In genomic region chr6:158798311-158798710, GRCh38 we compare ENCODE assay signal across 11 cellular contexts. TPM values are rescaled to one million over a fixed set of nuclear protein-coding genes. Genes with fewer than 3 reads are reported as not detected.
DNase-seq lines count a peak whose midpoint lies in the region; ATAC-seq and TF ChIP-seq lines count a peak whose summit lies in the region.
"Had no signal": no experiment of that assay in that cellular context is flagged by ENCODE, and none has a peak within 500 bp of the region (broad histone marks: within the 10 kb centered on the region; RNA-seq: fewer than 3 reads in every experiment).

No MANE protein-coding gene starts in this region.

- peaks cover 94% of the 10 kb centered on the region for H3K4me1 Mint-ChIP-seq in activated naive CD8-positive, alpha-beta T cell (ENCODE audit: low read depth)
- H3K4me1 Mint-ChIP-seq in mesothelial cell of epicardium = peaks cover 59% of the 10 kb centered on the region
- peaks cover 70% of the 10 kb centered on the region for H3K4me1 Mint-ChIP-seq in activated T-helper 2 cell treated with anti-CD3 and anti-CD28 coated beads, Interferon-gamma antibody, Interleukin-2, Interleukin-4, amounts not matched to agents 10 μg/mL and 5 μg/mL and 100 μg/mL, durations not matched to agents 14 hours and 24 hours and 36 hours (ENCODE audit: low read depth)

- peak in 1 of 8 donors; percentile 27 for ATAC-seq in heart right ventricle

- WGBS in heart right ventricle, 2 donors = 87 to 92% methylated on average over 8 of the region's 8 CpGs

- no peak overlapping the region for H3K4me3 ChIP-seq in heart right ventricle
- H3K4me3 ChIP-seq: neural progenitor cell had no signal

- DNase-seq in heart right ventricle (no peak), cardiac septum (ENCODE audit: low spot score) (no peak), mesothelial cell of epicardium (ENCODE audit: low spot score in 2 of 2, unreplicated experiment in 2 of 2) (no peak), ureter (ENCODE audit: low spot score) (peak; percentile 35), SKM-1 (lab: John Stamatoyannopoulos, UW; ENCODE audit: unreplicated experiment) (no peak), DMS 273 (lab: John Stamatoyannopoulos, UW; ENCODE audit: unreplicated experiment) (no peak)
- no peak for DNase-seq in activated T-helper 2 cell treated with anti-CD3 and anti-CD28 coated beads, Interferon-gamma antibody, Interleukin-2, Interleukin-4, amounts not matched to agents 10 μg/mL and 5 μg/mL and 100 μg/mL, durations not matched to agents 14 hours and 24 hours and 36 hours (ENCODE audit: low spot score)
- DNase-seq: NCI-H187; stimulated activated CD4-positive, alpha-beta T cell treated with anti-CD3 and anti-CD28 coated beads, Interleukin-2, amount 100 ng/mL, for 24 hours had no signal

- peak overlapping the region; percentile 88 for H3K27ac Mint-ChIP-seq in activated naive CD8-positive, alpha-beta T cell
- peak overlapping the region; percentile 93 for H3K27ac Mint-ChIP-seq in mesothelial cell of epicardium
- no peak overlapping the region for H3K27ac Mint-ChIP-seq in activated T-helper 2 cell treated with anti-CD3 and anti-CD28 coated beads, Interferon-gamma antibody, Interleukin-2, Interleukin-4, amounts not matched to agents 10 μg/mL and 5 μg/mL and 100 μg/mL, durations not matched to agents 14 hours and 24 hours and 36 hours
- H3K27ac Mint-ChIP-seq: neural progenitor cell had no signal

- peaks cover 12 to 82% (median 68%) of the 10 kb centered on the region in 9 donors for H3K4me1 ChIP-seq in heart right ventricle
- H3K4me1 ChIP-seq: neural progenitor cell had no signal

- no peaks in the 10 kb centered on the region for H3K27me3 Mint-ChIP-seq in activated naive CD8-positive, alpha-beta T cell
- no peaks in the 10 kb centered on the region for H3K27me3 Mint-ChIP-seq in mesothelial cell of epicardium (ENCODE audit: low read depth)
- no peaks in the 10 kb centered on the region for H3K27me3 Mint-ChIP-seq in activated T-helper 2 cell treated with anti-CD3 and anti-CD28 coated beads, Interferon-gamma antibody, Interleukin-2, Interleukin-4, amounts not matched to agents 10 μg/mL and 5 μg/mL and 100 μg/mL, durations not matched to agents 14 hours and 24 hours and 36 hours (ENCODE audit: low read depth)

- peak overlapping the region; percentile 35 to 83 (median 60) for H3K27ac ChIP-seq in heart right ventricle
- H3K27ac ChIP-seq: neural progenitor cell had no signal

- H3K36me3 ChIP-seq in heart right ventricle = peaks cover 0 to 8% (median 0%) of the 10 kb centered on the region in 9 donors
- H3K36me3 ChIP-seq: neural progenitor cell had no signal

- intact Hi-C loops in heart right ventricle (cut with DNase I) = loop anchor here in 4 of 10 donors (1.0 to 10.0 kb wide), 3 partner anchors 92 to 176 kb away; no protein-coding TSS in a partner anchor
- intact Hi-C loops in cardiac septum (cut with DNase I) = no loop called here
- intact Hi-C loops in activated T-helper 2 cell treated with anti-CD3 and anti-CD28 coated beads, Interferon-gamma antibody, Interleukin-2, Interleukin-4, amounts not matched to agents 10 μg/mL and 5 μg/mL and 100 μg/mL, durations not matched to agents 14 hours and 24 hours and 36 hours (cut with micrococcal nuclease) = loop anchor here (10.0 kb wide), 2 partner anchors 336 to 666 kb away; no protein-coding TSS in a partner anchor

- H3K9me3 ChIP-seq in heart right ventricle = no peaks in the 10 kb centered on the region

- H3K9me3 Mint-ChIP-seq in activated naive CD8-positive, alpha-beta T cell (ENCODE audit: low read depth) = no peaks in the 10 kb centered on the region
- H3K9me3 Mint-ChIP-seq in mesothelial cell of epicardium = no peaks in the 10 kb centered on the region
- no peaks in the 10 kb centered on the region for H3K9me3 Mint-ChIP-seq in activated T-helper 2 cell treated with anti-CD3 and anti-CD28 coated beads, Interferon-gamma antibody, Interleukin-2, Interleukin-4, amounts not matched to agents 10 μg/mL and 5 μg/mL and 100 μg/mL, durations not matched to agents 14 hours and 24 hours and 36 hours
- H3K9me3 Mint-ChIP-seq: neural progenitor cell had no signal

- no peak for TF ChIP-seq CTCF in heart right ventricle (IDR thresholded peaks at IDR 0.05)
- no peak for TF ChIP-seq CTCF in mesothelial cell of epicardium (IDR thresholded peaks at IDR 0.05; ENCODE audit: unreplicated experiment)

- H3K4me3 Mint-ChIP-seq in activated naive CD8-positive, alpha-beta T cell = peak overlapping the region; percentile 61
- H3K4me3 Mint-ChIP-seq in mesothelial cell of epicardium = no peak overlapping the region
- no peak overlapping the region for H3K4me3 Mint-ChIP-seq in activated T-helper 2 cell treated with anti-CD3 and anti-CD28 coated beads, Interferon-gamma antibody, Interleukin-2, Interleukin-4, amounts not matched to agents 10 μg/mL and 5 μg/mL and 100 μg/mL, durations not matched to agents 14 hours and 24 hours and 36 hours (ENCODE audit: low read depth)
- H3K4me3 Mint-ChIP-seq: neural progenitor cell had no signal

- H3K36me3 Mint-ChIP-seq in activated naive CD8-positive, alpha-beta T cell = peaks cover 17% of the 10 kb centered on the region
- H3K36me3 Mint-ChIP-seq in mesothelial cell of epicardium = no peaks in the 10 kb centered on the region
- peaks cover 55% of the 10 kb centered on the region for H3K36me3 Mint-ChIP-seq in activated T-helper 2 cell treated with anti-CD3 and anti-CD28 coated beads, Interferon-gamma antibody, Interleukin-2, Interleukin-4, amounts not matched to agents 10 μg/mL and 5 μg/mL and 100 μg/mL, durations not matched to agents 14 hours and 24 hours and 36 hours (ENCODE audit: low read depth)

- H3K27me3 ChIP-seq in heart right ventricle = no peaks in the 10 kb centered on the region
- H3K27me3 ChIP-seq: neural progenitor cell had no signal

RNA-seq across cellular contexts. Expression of gene EZR, which starts 20.9 kb away (rescaled TPM):
- total RNA-seq in heart right ventricle = 100 to 1,000 TPM; 148 to 227 (median 186) TPM
- polyA plus RNA-seq in heart right ventricle = 100 to 1,000 TPM in 1 of 2 donors, 10 to 100 TPM in 1; 90.3 to 322 TPM
- total RNA-seq in cardiac septum = 141 TPM
- 195 to 208 TPM (median 204 TPM) in 3 replicates for total RNA-seq in mesothelial cell of epicardium
- 314 TPM for total RNA-seq in ureter
- total RNA-seq in activated T-helper 2 cell treated with anti-CD3 and anti-CD28 coated beads, Interferon-gamma antibody, Interleukin-2, Interleukin-4, amounts not matched to agents 10 μg/mL and 5 μg/mL and 100 μg/mL, durations not matched to agents 14 hours and 24 hours and 36 hours = 204 and 206 TPM in 2 replicates
